17 cellular contexts compared by ENCODE assay signal in genomic region chr3:175088981-175089380, GRCh38.
A peak's percentile ranks its signal among the peaks of the same experiment; 100 is the strongest.
DNase-seq lines count a peak whose midpoint lies in the region; ATAC-seq, FAIRE-seq and TF ChIP-seq lines count a peak whose summit lies in the region.
"Had no signal": no experiment of that assay in that cellular context is flagged by ENCODE, and none has a peak within 500 bp of the region (broad histone marks: within the 10 kb centered on the region; RNA-seq: fewer than 3 reads in every experiment).

No MANE protein-coding gene starts in this region.

- no peaks in the 10 kb centered on the region for H3K79me2 ChIP-seq in neural cell (replicated peaks; ENCODE audit: insufficient read depth, low read length)

- no peak overlapping the region for H2AFZ ChIP-seq in neural cell (ENCODE audit: low read depth, low read length)
- H2AFZ ChIP-seq: GM23248 had no signal

- no peaks in the 10 kb centered on the region for H3F3A ChIP-seq in neural cell (ENCODE audit: insufficient read depth, low read length, poor library complexity, severe bottlenecking)

- H3K27ac ChIP-seq in 22Rv1 (peak overlapping the region; percentile 91), neural cell (ENCODE audit: low read length) (peak overlapping the region; percentile 43)
- H3K27ac ChIP-seq: C4-2B, GM23248 had no signal

- no peaks in the 10 kb centered on the region for H3K4me1 Mint-ChIP-seq in activated T-cell treated with anti-CD3 and anti-CD28 coated beads, Interleukin-2, amount 50 U/mL, for 4 hours (ENCODE audit: low read depth)
- H3K4me1 Mint-ChIP-seq: CD4-positive, alpha-beta memory T cell; H9; IgD-negative memory B cell had no signal

- no peak overlapping the region for H3K4me3 Mint-ChIP-seq in activated T-cell treated with anti-CD3 and anti-CD28 coated beads, Interleukin-2, amount 50 U/mL, for 4 hours
- H3K4me3 Mint-ChIP-seq: CD4-positive, alpha-beta memory T cell; H9; IgD-negative memory B cell had no signal

- H3K9me3 ChIP-seq in neural cell (ENCODE audit: low read length), result no peaks in the 10 kb centered on the region
- H3K9me3 ChIP-seq: BE2C had no signal

- no peak for TF ChIP-seq EP300 in neural cell (conservative IDR thresholded peaks at IDR 0.05; ENCODE audit: poor library complexity, severe bottlenecking)

- ATAC-seq in activated T-cell treated with anti-CD3 and anti-CD28 coated beads, Interleukin-2, amount 50 U/mL, for 4 hours, result no peak

- no peaks in the 10 kb centered on the region for H3K27me3 ChIP-seq in neural cell (ENCODE audit: insufficient read depth, low read depth, low read length)
- H3K27me3 ChIP-seq: BE2C had no signal

- H3K4me2 ChIP-seq in neural cell (ENCODE audit: low read length), result no peak overlapping the region

- FAIRE-seq in urothelium cell line (lab: Jason Lieb, UNC), result no peak
- FAIRE-seq: G401.6, GM12891, HTR-8/SVneo had no signal

- H3K4me3 ChIP-seq in neural cell (ENCODE audit: low read length), result no peak overlapping the region
- H3K4me3 ChIP-seq: GM23248 had no signal

- H3K9me2 ChIP-seq in neural cell (ENCODE audit: insufficient read depth, low read length), result no peaks in the 10 kb centered on the region

- H3K27me3 Mint-ChIP-seq in activated T-cell treated with anti-CD3 and anti-CD28 coated beads, Interleukin-2, amount 50 U/mL, for 4 hours (ENCODE audit: low read depth), result no peaks in the 10 kb centered on the region
- H3K27me3 Mint-ChIP-seq: CD4-positive, alpha-beta memory T cell; IgD-negative memory B cell had no signal

- no peak for TF ChIP-seq CTCF in 22Rv1 (IDR thresholded peaks at IDR 0.05)
- no peak for TF ChIP-seq CTCF in neural cell (IDR thresholded peaks at IDR 0.05; ENCODE audit: poor library complexity, severe bottlenecking)

- H3K36me3 ChIP-seq in neural cell (ENCODE audit: insufficient read depth, low read length), result no peaks in the 10 kb centered on the region
- H3K36me3 ChIP-seq: BE2C had no signal

- TF ChIP-seq RAD21 in neural cell (conservative IDR thresholded peaks at IDR 0.05), result no peak

- H4K20me1 ChIP-seq in neural cell (ENCODE audit: insufficient read depth), result no peaks in the 10 kb centered on the region

- H3K9ac ChIP-seq in neural cell (ENCODE audit: low read length), result no peak overlapping the region
- H3K9ac ChIP-seq: GM23248 had no signal

- DNase-seq in M059J (ENCODE audit: low read depth) (peak; percentile 13), cerebellar cortex (ENCODE audit: low spot score) (peak; percentile 41), urothelium cell line (ENCODE audit: low spot score) (no peak), NCI-H510A (lab: John Stamatoyannopoulos, UW) (no peak)
- no peak for DNase-seq in activated T-cell treated with anti-CD3 and anti-CD28 coated beads, Interleukin-2, amount 50 U/mL, for 4 hours
- DNase-seq: BE2C; CD4-positive, alpha-beta memory T cell; DMS79; GM23248; H9 had no signal

- no peaks in the 10 kb centered on the region for H3K9me3 Mint-ChIP-seq in activated T-cell treated with anti-CD3 and anti-CD28 coated beads, Interleukin-2, amount 50 U/mL, for 4 hours
- H3K9me3 Mint-ChIP-seq: H9, IgD-negative memory B cell had no signal

- H3K36me3 Mint-ChIP-seq in activated T-cell treated with anti-CD3 and anti-CD28 coated beads, Interleukin-2, amount 50 U/mL, for 4 hours (ENCODE audit: insufficient read depth), result no peaks in the 10 kb centered on the region
- H3K36me3 Mint-ChIP-seq: CD4-positive, alpha-beta memory T cell; IgD-negative memory B cell had no signal

TF ChIP-seq in neural cell, 6 proteins besides CTCF, POLR2A, EP300 and RAD21:
- no peak for TF ChIP-seq SMC3 (conservative IDR thresholded peaks at IDR 0.05; ENCODE audit: poor library complexity)
- TF ChIP-seq MXI1 (conservative IDR thresholded peaks at IDR 0.05; ENCODE audit: poor library complexity, severe bottlenecking), result no peak
- TF ChIP-seq TAF1 (IDR thresholded peaks at IDR 0.05; ENCODE audit: low read depth), result no peak
- TF ChIP-seq EZH2 (IDR thresholded peaks at IDR 0.05; ENCODE audit: borderline replicate concordance, insufficient read depth, low read length, poor library complexity, severe bottlenecking), result no peak
- no peak for TF ChIP-seq POLR2AphosphoS5 (IDR thresholded peaks at IDR 0.05)
- no peak for TF ChIP-seq REST (IDR thresholded peaks at IDR 0.05; ENCODE audit: borderline replicate concordance)

Comparison
In these comparisons a context has a peak if more than half of its experiments do, and no peak if none do; other contexts are left out.
1. DNase-seq: peak in M059J (single experiment) and cerebellar cortex (single experiment); none in activated T-cell treated with anti-CD3 and anti-CD28 coated beads, Interleukin-2, amount 50 U/mL, for 4 hours (single experiment), urothelium cell line (single experiment) and NCI-H510A (single experiment).